8 cellular contexts compared by ENCODE assay signal in genomic region chr18:21914739-21915319, GRCh38.
DNase-seq lines count a peak whose midpoint lies in the region; ATAC-seq, FAIRE-seq and TF ChIP-seq lines count a peak whose summit lies in the region.

No MANE protein-coding gene starts in this region.

- DNase-seq in SIG-M5 treated with dmso at 0.1 percent for 504 hours (lab: John Stamatoyannopoulos, UW; ENCODE audit: unreplicated experiment) (peak; percentile 30), SIG-M5 (lab: John Stamatoyannopoulos, UW) (no peak), NCI-H82 treated with DMSO at 0.1 percent for 48 hours (lab: John Stamatoyannopoulos, UW; ENCODE audit: unreplicated experiment) (peak; percentile 31), endothelial cell (ENCODE audit: low spot score) (peak; percentile 48), pancreas (peak in 3 of 6 donors; percentile 20 to 39 (median 32)), NCI-H2227 treated with DMSO at 0.1 percent for 48 hours (lab: John Stamatoyannopoulos, UW) (no peak)

- H3K9me3 Mint-ChIP-seq in endothelial cell (ENCODE audit: unreplicated experiment) = no peaks in the 10 kb centered on the region

- TF ChIP-seq CTCF in endothelial cell (IDR thresholded peaks at IDR 0.05; ENCODE audit: unreplicated experiment) (peak; percentile 79), pancreas (IDR thresholded peaks at IDR 0.05) (peak; percentile 24 to 47 (median 32))

- H3K27ac Mint-ChIP-seq in endothelial cell (ENCODE audit: unreplicated experiment) = no peak overlapping the region

- WGBS in pancreas, 2 donors = 43 to 52% methylated on average over 2 of the region's 2 CpGs

- H3K27me3 ChIP-seq in pancreas = no peaks in the 10 kb centered on the region

- H3K36me3 Mint-ChIP-seq in endothelial cell (ENCODE audit: low read depth, unreplicated experiment) = no peaks in the 10 kb centered on the region

- intact Hi-C loops in pancreas (cut with DNase I) = loop anchor here in 1 of 3 donors (10.0 kb wide), 1 partner anchor 650 kb away; no protein-coding TSS in a partner anchor

- H3K36me3 ChIP-seq in pancreas = no peaks in the 10 kb centered on the region

- no peak overlapping the region for H3K4me3 ChIP-seq in pancreas

- peak; percentile 64 to 96 (median 90) for ATAC-seq in pancreas
- no peak for ATAC-seq in HG03565 (IDR thresholded peaks at IDR 0.05; ENCODE audit: unreplicated experiment)
- ATAC-seq in GM19452 (IDR thresholded peaks at IDR 0.05; ENCODE audit: unreplicated experiment) = no peak

- H3K4me1 ChIP-seq in pancreas = no peaks in the 10 kb centered on the region

- H3K9me3 ChIP-seq in pancreas = no peaks in the 10 kb centered on the region

- H3K4me3 Mint-ChIP-seq in endothelial cell (ENCODE audit: unreplicated experiment) = no peak overlapping the region

- no peak overlapping the region for H3K27ac ChIP-seq in pancreas

- H3K4me1 Mint-ChIP-seq in endothelial cell (ENCODE audit: unreplicated experiment) = peaks cover 7% of the 10 kb centered on the region

- no peak for FAIRE-seq in pancreas (lab: Jason Lieb, UNC)

- no peaks in the 10 kb centered on the region for H3K27me3 Mint-ChIP-seq in endothelial cell (ENCODE audit: unreplicated experiment)

Comparison
In these comparisons a context has a peak if more than half of its experiments do, and no peak if none do; other contexts are left out.
1. DNase-seq: peak in SIG-M5 treated with dmso at 0.1 percent for 504 hours (single experiment), NCI-H82 treated with DMSO at 0.1 percent for 48 hours (single experiment) and endothelial cell (single experiment); none in SIG-M5 (single experiment) and NCI-H2227 treated with DMSO at 0.1 percent for 48 hours (single experiment).
2. ATAC-seq: peak in pancreas (4 of 4); none in HG03565 (single experiment) and GM19452 (single experiment).